Comparison of ENCODE assay signal across 13 cellular contexts in genomic region chr14:89443002-89443660, GRCh38. TPM values are rescaled to one million over a fixed set of nuclear protein-coding genes. Genes with fewer than 3 reads are reported as not detected.
DNase-seq lines count a peak whose midpoint lies in the region; TF ChIP-seq lines count a peak whose summit lies in the region.
"Had no signal": no experiment of that assay in that cellular context is flagged by ENCODE, and none has a peak within 500 bp of the region (broad histone marks: within the 10 kb centered on the region; RNA-seq: fewer than 3 reads in every experiment).

No MANE protein-coding gene starts in this region.

- H3K4me1 ChIP-seq in neutrophil (ENCODE audit: control insufficient read depth in 1 of 2, insufficient read depth in 1 of 2, low read depth in 1 of 2, low read length in 1 of 2) (peaks cover 26 to 31% of the 10 kb centered on the region in 2 experiments), Karpas-422 (ENCODE audit: low read length) (peaks cover 8% of the 10 kb centered on the region)

- H3K9me3 ChIP-seq in neutrophil (no peaks in the 10 kb centered on the region), Karpas-422 (ENCODE audit: low read length) (no peaks in the 10 kb centered on the region)
- H3K9me3 ChIP-seq: transverse colon had no signal

- no peak overlapping the region for H3K4me3 ChIP-seq in neutrophil (ENCODE audit: low read depth in 1 of 2, low read length in 1 of 2)
- no peak overlapping the region for H3K4me3 ChIP-seq in Karpas-422 (ENCODE audit: low read length)
- H3K4me3 ChIP-seq: transverse colon had no signal

- DNase-seq in T-helper 1 cell (no peak), RKO (ENCODE audit: low spot score) (peak; percentile 10), dermis blood vessel endothelial cell (peak; percentile 58), Karpas-422 (no peak), NCI-H2196 (lab: John Stamatoyannopoulos, UW; ENCODE audit: unreplicated experiment) (no peak), Calu3 (no peak)
- DNase-seq: effector CD4-positive, alpha-beta T cell; NCI-H2171; nucleus accumbens; stimulated activated CD4-positive, alpha-beta T cell treated with anti-CD3 and anti-CD28 coated beads, Interleukin-4, amount 100 ng/mL, for 1 hour; transverse colon had no signal

- no peaks in the 10 kb centered on the region for H3K9me3 Mint-ChIP-seq in T-helper 1 cell treated with Interleukin-12 subunit alpha and Interleukin-12 subunit beta and Interleukin-4 antibody, amounts not matched to agents 30 μg/mL and 1 μg/mL, for 36 hours
- H3K9me3 Mint-ChIP-seq in Calu3 (ENCODE audit: low read depth, unreplicated experiment), result no peaks in the 10 kb centered on the region

- H3K36me3 ChIP-seq in neutrophil (no peaks in the 10 kb centered on the region), Karpas-422 (ENCODE audit: insufficient read depth, low read length) (no peaks in the 10 kb centered on the region)
- H3K36me3 ChIP-seq: transverse colon had no signal

- no TSS peak for BruUV-seq in Calu3 (replicated peaks; lab: Mats Ljungman, UMichigan)

- no peak overlapping the region for H2AFZ ChIP-seq in Karpas-422 (ENCODE audit: low read length)

- H3K4me3 Mint-ChIP-seq in T-helper 1 cell treated with Interleukin-12 subunit alpha and Interleukin-12 subunit beta and Interleukin-4 antibody, amounts not matched to agents 30 μg/mL and 1 μg/mL, for 36 hours, result peak overlapping the region; percentile 55
- H3K4me3 Mint-ChIP-seq in Calu3 (ENCODE audit: low read depth, unreplicated experiment), result no peak overlapping the region

- H3K36me3 Mint-ChIP-seq in T-helper 1 cell treated with Interleukin-12 subunit alpha and Interleukin-12 subunit beta and Interleukin-4 antibody, amounts not matched to agents 30 μg/mL and 1 μg/mL, for 36 hours (ENCODE audit: low read depth), result peaks cover 18% of the 10 kb centered on the region
- H3K36me3 Mint-ChIP-seq in Calu3 (ENCODE audit: insufficient read depth, unreplicated experiment), result no peaks in the 10 kb centered on the region

- H3K27me3 Mint-ChIP-seq in T-helper 1 cell treated with Interleukin-12 subunit alpha and Interleukin-12 subunit beta and Interleukin-4 antibody, amounts not matched to agents 30 μg/mL and 1 μg/mL, for 36 hours (ENCODE audit: low read depth), result no peaks in the 10 kb centered on the region
- no peaks in the 10 kb centered on the region for H3K27me3 Mint-ChIP-seq in Calu3 (ENCODE audit: unreplicated experiment)

- H3K27ac ChIP-seq in neutrophil (peak overlapping the region; percentile 29), Karpas-422 (ENCODE audit: low read length) (no peak overlapping the region)
- H3K27ac ChIP-seq: transverse colon had no signal

- H3K27me3 ChIP-seq in neutrophil (no peaks in the 10 kb centered on the region), Karpas-422 (ENCODE audit: low read length) (no peaks in the 10 kb centered on the region)
- H3K27me3 ChIP-seq: transverse colon had no signal

- no peaks in the 10 kb centered on the region for H3K9me2 ChIP-seq in Karpas-422 (replicated peaks; ENCODE audit: insufficient read depth, low read length)

- peak overlapping the region; percentile 60 for H3K27ac Mint-ChIP-seq in T-helper 1 cell treated with Interleukin-12 subunit alpha and Interleukin-12 subunit beta and Interleukin-4 antibody, amounts not matched to agents 30 μg/mL and 1 μg/mL, for 36 hours
- H3K27ac Mint-ChIP-seq in Calu3 (ENCODE audit: unreplicated experiment), result no peak overlapping the region

- TF ChIP-seq CTCF in neutrophil (IDR thresholded peaks at IDR 0.05) (no peak), Calu3 (IDR thresholded peaks at IDR 0.05; ENCODE audit: unreplicated experiment) (no peak)

- H4K20me1 ChIP-seq in Karpas-422 (ENCODE audit: insufficient read depth, low read depth, low read length), result no peaks in the 10 kb centered on the region

- intact Hi-C loops in Calu3 (cut with micrococcal nuclease; ENCODE audit: unreplicated experiment), result no loop called here

- H3K79me2 ChIP-seq in Karpas-422 (ENCODE audit: low read length), result no peaks in the 10 kb centered on the region

- no peak overlapping the region for H3K4me2 ChIP-seq in Karpas-422 (ENCODE audit: low read depth, low read length, poor library complexity, severe bottlenecking)

- no peak overlapping the region for H3K9ac ChIP-seq in Karpas-422 (ENCODE audit: low read length)

- CTCF ChIA-PET in Calu3 (lab: Charles Lee), result interaction anchor here (0.6 kb wide), 1 partner anchor 24 kb away, joined by 4 read pairs; no protein-coding TSS in a partner anchor

- H3K4me1 Mint-ChIP-seq in T-helper 1 cell treated with Interleukin-12 subunit alpha and Interleukin-12 subunit beta and Interleukin-4 antibody, amounts not matched to agents 30 μg/mL and 1 μg/mL, for 36 hours (ENCODE audit: low read depth), result peaks cover 39% of the 10 kb centered on the region
- no peaks in the 10 kb centered on the region for H3K4me1 Mint-ChIP-seq in Calu3 (ENCODE audit: low read depth, unreplicated experiment)

RNA-seq across cellular contexts. Expression of gene FOXN3, which starts 26.1 kb away (rescaled TPM):
- total RNA-seq in dermis blood vessel endothelial cell (25.9 and 39.5 TPM in 2 replicates), Calu3 (2022) (11.8 and 12.1 TPM in 2 replicates)
- 8.9 and 13.8 TPM in 2 replicates for total RNA-seq in Karpas-422 (2014; rRNA removed; shearing (Covaris generic); ENCODE audit: low replicate concordance)

Comparison
In these comparisons a context has a peak if more than half of its experiments do, and no peak if none do; other contexts are left out.
1. DNase-seq: peak in RKO (single experiment) and dermis blood vessel endothelial cell (single experiment); none in T-helper 1 cell (0 of 5), Karpas-422 (single experiment), NCI-H2196 (single experiment) and Calu3 (single experiment).